In the genomic region with DNA sequence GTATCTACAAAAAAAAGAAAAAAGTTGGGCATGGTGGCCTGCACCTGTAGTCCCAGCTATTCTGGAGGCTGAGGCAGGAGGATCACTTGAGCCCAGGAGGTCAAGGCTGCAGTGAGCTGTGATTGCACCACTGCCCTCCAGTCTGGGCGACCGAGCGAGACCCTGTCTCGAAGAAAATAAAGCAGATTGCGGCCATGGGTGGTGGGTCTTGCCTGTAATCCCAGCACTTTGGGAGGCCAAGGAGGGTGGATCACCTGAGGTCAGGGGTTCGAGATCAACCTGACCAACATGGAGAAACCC, we compare ENCODE assay signal across 6 cellular contexts. TPM values are rescaled to one million over a fixed set of nuclear protein-coding genes. Genes with fewer than 3 reads are reported as not detected.
DNase-seq lines count a peak whose midpoint lies in the region; ATAC-seq lines count a peak whose summit lies in the region.
"Not testable (repeated sequence)": the region's sequence is repeated elsewhere in the genome, so short reads cannot be mapped to it uniquely, and the experiment has no call there.

No MANE protein-coding gene starts in this region.

- H3K9me3 ChIP-seq in KOPT-K1 (ENCODE audit: insufficient read depth, low read length, poor library complexity, severe bottlenecking); naive thymus-derived CD4-positive, alpha-beta T cell (ENCODE audit: control insufficient read depth in 2 of 3, low read length in 3 of 3): not testable (repeated sequence)

- intact Hi-C loops in activated CD4-positive, alpha-beta T cell treated with anti-CD3 and anti-CD28 coated beads, Interleukin-2, amount 10 ng/mL, durations not matched to agents 24 days and 14 days (cut with micrococcal nuclease); naive thymus-derived CD4-positive, alpha-beta T cell (cut with micrococcal nuclease): not testable (repeated sequence)

- H3K4me3 Mint-ChIP-seq in activated CD4-positive, alpha-beta T cell treated with anti-CD3 and anti-CD28 coated beads, Interleukin-2, amount 10 ng/mL, durations not matched to agents 24 days and 14 days; activated T-cell treated with anti-CD3 and anti-CD28 coated beads, Interleukin-2, amount 50 U/mL, for 72 hours; stimulated activated naive CD8-positive, alpha-beta T cell treated with anti-CD3 and anti-CD28 coated beads, Interleukin-15, Interleukin-2, amounts not matched to agents 100 ng/mL and 50 ng/mL, for 24 hours: not testable (repeated sequence)
- H3K4me3 Mint-ChIP-seq in naive thymus-derived CD4-positive, alpha-beta T cell: peak overlapping the region in 5 of 10 donors; percentile 14 to 49 (median 42)

- not testable (repeated sequence) for DNase-seq in activated CD4-positive, alpha-beta T cell treated with anti-CD3 and anti-CD28 coated beads, Interleukin-2, amount 10 ng/mL, durations not matched to agents 24 days and 14 days; activated T-cell treated with anti-CD3 and anti-CD28 coated beads, Interleukin-2, amount 50 U/mL, for 72 hours; activated naive CD4-positive, alpha-beta T cell treated with anti-CD3 and anti-CD28 coated beads, Interleukin-2, amount 50 U/mL, for 72 hours (ENCODE audit: low spot score in 2 of 2); naive thymus-derived CD4-positive, alpha-beta T cell

- not testable (repeated sequence) for H3K27me3 ChIP-seq in naive thymus-derived CD4-positive, alpha-beta T cell (ENCODE audit: control insufficient read depth in 2 of 2, insufficient read depth in 2 of 2, low read length in 2 of 2)

- peaks cover 0 to 13% of the 10 kb centered on the region in 2 donors for H3K4me1 ChIP-seq in naive thymus-derived CD4-positive, alpha-beta T cell (ENCODE audit: control insufficient read depth in 2 of 2, insufficient read depth in 2 of 2, low read length in 2 of 2)

- CTCF ChIA-PET in naive thymus-derived CD4-positive, alpha-beta T cell (lab: Charles Lee): interaction anchor here (0.6 kb wide), 1 partner anchor 400 kb away, joined by 4 read pairs; no protein-coding TSS in a partner anchor

- peaks cover 31% of the 10 kb centered on the region for H3K4me1 Mint-ChIP-seq in activated CD4-positive, alpha-beta T cell treated with anti-CD3 and anti-CD28 coated beads, Interleukin-2, amount 10 ng/mL, durations not matched to agents 24 days and 14 days
- peaks cover 69% of the 10 kb centered on the region for H3K4me1 Mint-ChIP-seq in activated T-cell treated with anti-CD3 and anti-CD28 coated beads, Interleukin-2, amount 50 U/mL, for 72 hours (ENCODE audit: low read depth)
- peaks cover 26 to 66% (median 46%) of the 10 kb centered on the region in 7 donors for H3K4me1 Mint-ChIP-seq in naive thymus-derived CD4-positive, alpha-beta T cell
- peaks cover 31% of the 10 kb centered on the region for H3K4me1 Mint-ChIP-seq in stimulated activated naive CD8-positive, alpha-beta T cell treated with anti-CD3 and anti-CD28 coated beads, Interleukin-15, Interleukin-2, amounts not matched to agents 100 ng/mL and 50 ng/mL, for 24 hours (ENCODE audit: low read depth)

- peaks cover 81% of the 10 kb centered on the region for H3K36me3 Mint-ChIP-seq in activated CD4-positive, alpha-beta T cell treated with anti-CD3 and anti-CD28 coated beads, Interleukin-2, amount 10 ng/mL, durations not matched to agents 24 days and 14 days (ENCODE audit: low read depth)
- H3K36me3 Mint-ChIP-seq in activated T-cell treated with anti-CD3 and anti-CD28 coated beads, Interleukin-2, amount 50 U/mL, for 72 hours (ENCODE audit: insufficient read depth in 2 of 2): peaks cover 20 to 45% of the 10 kb centered on the region in 2 donors
- H3K36me3 Mint-ChIP-seq in activated naive CD4-positive, alpha-beta T cell treated with anti-CD3 and anti-CD28 coated beads, Interleukin-2, amount 50 U/mL, for 72 hours: peaks cover 39 to 54% of the 10 kb centered on the region in 2 donors
- peaks cover 15 to 62% (median 33%) of the 10 kb centered on the region in 5 donors for H3K36me3 Mint-ChIP-seq in naive thymus-derived CD4-positive, alpha-beta T cell
- peaks cover 73% of the 10 kb centered on the region for H3K36me3 Mint-ChIP-seq in stimulated activated naive CD8-positive, alpha-beta T cell treated with anti-CD3 and anti-CD28 coated beads, Interleukin-15, Interleukin-2, amounts not matched to agents 100 ng/mL and 50 ng/mL, for 24 hours (ENCODE audit: low read depth)

- POLR2A ChIA-PET in naive thymus-derived CD4-positive, alpha-beta T cell (lab: Charles Lee): interaction anchor here (0.6 to 2.1 kb wide), 4 partner anchors 9 to 113 kb away, joined by 3 to 10 read pairs (median 4); a partner anchor contains a TSS

- not testable (repeated sequence) for H3K4me3 ChIP-seq in naive thymus-derived CD4-positive, alpha-beta T cell (ENCODE audit: low read length)

- peak overlapping the region; percentile 21 for H3K27ac ChIP-seq in KOPT-K1 (ENCODE audit: low read depth, low read length, poor library complexity, severe bottlenecking)
- H3K27ac ChIP-seq in naive thymus-derived CD4-positive, alpha-beta T cell (ENCODE audit: low read depth, low read length): not testable (repeated sequence)

- H3K36me3 ChIP-seq in KOPT-K1 (ENCODE audit: insufficient read depth, low read length): peaks cover 93% of the 10 kb centered on the region
- peaks cover 6 to 73% (median 29%) of the 10 kb centered on the region in 3 experiments for H3K36me3 ChIP-seq in naive thymus-derived CD4-positive, alpha-beta T cell (ENCODE audit: control insufficient read depth in 2 of 3, insufficient read depth in 3 of 3, low read length in 3 of 3)

- H3K9me3 Mint-ChIP-seq in activated CD4-positive, alpha-beta T cell treated with anti-CD3 and anti-CD28 coated beads, Interleukin-2, amount 10 ng/mL, durations not matched to agents 24 days and 14 days; activated T-cell treated with anti-CD3 and anti-CD28 coated beads, Interleukin-2, amount 50 U/mL, for 72 hours; activated naive CD4-positive, alpha-beta T cell treated with anti-CD3 and anti-CD28 coated beads, Interleukin-2, amount 50 U/mL, for 72 hours; naive thymus-derived CD4-positive, alpha-beta T cell; stimulated activated naive CD8-positive, alpha-beta T cell treated with anti-CD3 and anti-CD28 coated beads, Interleukin-15, Interleukin-2, amounts not matched to agents 100 ng/mL and 50 ng/mL, for 24 hours: not testable (repeated sequence)

- peak overlapping the region; percentile 30 for H3K27ac Mint-ChIP-seq in activated CD4-positive, alpha-beta T cell treated with anti-CD3 and anti-CD28 coated beads, Interleukin-2, amount 10 ng/mL, durations not matched to agents 24 days and 14 days
- H3K27ac Mint-ChIP-seq in activated T-cell treated with anti-CD3 and anti-CD28 coated beads, Interleukin-2, amount 50 U/mL, for 72 hours: peak overlapping the region; percentile 66
- H3K27ac Mint-ChIP-seq in activated naive CD4-positive, alpha-beta T cell treated with anti-CD3 and anti-CD28 coated beads, Interleukin-2, amount 50 U/mL, for 72 hours: peak overlapping the region; percentile 83 to 86
- H3K27ac Mint-ChIP-seq in naive thymus-derived CD4-positive, alpha-beta T cell: peak overlapping the region in 8 of 9 donors; percentile 21 to 88 (median 50)
- peak overlapping the region; percentile 70 for H3K27ac Mint-ChIP-seq in stimulated activated naive CD8-positive, alpha-beta T cell treated with anti-CD3 and anti-CD28 coated beads, Interleukin-15, Interleukin-2, amounts not matched to agents 100 ng/mL and 50 ng/mL, for 24 hours

- not testable (repeated sequence) for H3K27me3 Mint-ChIP-seq in activated CD4-positive, alpha-beta T cell treated with anti-CD3 and anti-CD28 coated beads, Interleukin-2, amount 10 ng/mL, durations not matched to agents 24 days and 14 days; activated T-cell treated with anti-CD3 and anti-CD28 coated beads, Interleukin-2, amount 50 U/mL, for 72 hours (ENCODE audit: low read depth); naive thymus-derived CD4-positive, alpha-beta T cell; stimulated activated naive CD8-positive, alpha-beta T cell treated with anti-CD3 and anti-CD28 coated beads, Interleukin-15, Interleukin-2, amounts not matched to agents 100 ng/mL and 50 ng/mL, for 24 hours

- not testable (repeated sequence) for ATAC-seq in activated T-cell treated with anti-CD3 and anti-CD28 coated beads, Interleukin-2, amount 50 U/mL, for 72 hours (replicated peaks in 1 of 2); activated naive CD4-positive, alpha-beta T cell treated with anti-CD3 and anti-CD28 coated beads, Interleukin-2, amount 50 U/mL, for 72 hours; naive thymus-derived CD4-positive, alpha-beta T cell

RNA-seq across cellular contexts. Expression of a gene that starts 16.7 kb away (rescaled TPM):
- 346 and 348 TPM in 2 replicates for total RNA-seq in activated CD4-positive, alpha-beta T cell treated with anti-CD3 and anti-CD28 coated beads, Interleukin-2, amount 10 ng/mL, durations not matched to agents 24 days and 14 days
- 100 to 1,000 TPM; 243 to 264 TPM for total RNA-seq in activated T-cell treated with anti-CD3 and anti-CD28 coated beads, Interleukin-2, amount 50 U/mL, for 72 hours
- total RNA-seq in activated naive CD4-positive, alpha-beta T cell treated with anti-CD3 and anti-CD28 coated beads, Interleukin-2, amount 50 U/mL, for 72 hours: 100 to 1,000 TPM; 171 to 177 TPM
- total RNA-seq in naive thymus-derived CD4-positive, alpha-beta T cell: 100 to 1,000 TPM; 111 to 162 (median 150) TPM
- 100 to 1,000 TPM in 1 of 2 donors, 10 to 100 TPM in 1; 72.8 to 150 TPM for polyA plus RNA-seq in naive thymus-derived CD4-positive, alpha-beta T cell

RNA-seq across cellular contexts. Expression of a gene that starts 28.8 kb away (rescaled TPM):
- total RNA-seq in activated CD4-positive, alpha-beta T cell treated with anti-CD3 and anti-CD28 coated beads, Interleukin-2, amount 10 ng/mL, durations not matched to agents 24 days and 14 days: 184 and 189 TPM in 2 replicates
- total RNA-seq in activated T-cell treated with anti-CD3 and anti-CD28 coated beads, Interleukin-2, amount 50 U/mL, for 72 hours: 100 to 1,000 TPM; 252 to 269 TPM
- total RNA-seq in activated naive CD4-positive, alpha-beta T cell treated with anti-CD3 and anti-CD28 coated beads, Interleukin-2, amount 50 U/mL, for 72 hours: 100 to 1,000 TPM; 117 to 207 TPM
- total RNA-seq in naive thymus-derived CD4-positive, alpha-beta T cell: 100 to 1,000 TPM; 143 to 192 (median 183) TPM
- polyA plus RNA-seq in naive thymus-derived CD4-positive, alpha-beta T cell: 100 to 1,000 TPM in 1 of 2 donors, 10 to 100 TPM in 1; 98.0 to 135 TPM

Comparison
In these comparisons a context has a peak if more than half of its experiments do, and no peak if none do; other contexts are left out.
1. H3K27ac Mint-ChIP-seq: peak in every context shown above with its lines; median percentile 84 in activated naive CD4-positive, alpha-beta T cell treated with anti-CD3 and anti-CD28 coated beads, Interleukin-2, amount 50 U/mL, for 72 hours; 70 in stimulated activated naive CD8-positive, alpha-beta T cell treated with anti-CD3 and anti-CD28 coated beads, Interleukin-15, Interleukin-2, amounts not matched to agents 100 ng/mL and 50 ng/mL, for 24 hours; 66 in activated T-cell treated with anti-CD3 and anti-CD28 coated beads, Interleukin-2, amount 50 U/mL, for 72 hours; 50 in naive thymus-derived CD4-positive, alpha-beta T cell; 30 in activated CD4-positive, alpha-beta T cell treated with anti-CD3 and anti-CD28 coated beads, Interleukin-2, amount 10 ng/mL, durations not matched to agents 24 days and 14 days.